8 cellular contexts compared by ENCODE assay signal in the genomic region with DNA sequence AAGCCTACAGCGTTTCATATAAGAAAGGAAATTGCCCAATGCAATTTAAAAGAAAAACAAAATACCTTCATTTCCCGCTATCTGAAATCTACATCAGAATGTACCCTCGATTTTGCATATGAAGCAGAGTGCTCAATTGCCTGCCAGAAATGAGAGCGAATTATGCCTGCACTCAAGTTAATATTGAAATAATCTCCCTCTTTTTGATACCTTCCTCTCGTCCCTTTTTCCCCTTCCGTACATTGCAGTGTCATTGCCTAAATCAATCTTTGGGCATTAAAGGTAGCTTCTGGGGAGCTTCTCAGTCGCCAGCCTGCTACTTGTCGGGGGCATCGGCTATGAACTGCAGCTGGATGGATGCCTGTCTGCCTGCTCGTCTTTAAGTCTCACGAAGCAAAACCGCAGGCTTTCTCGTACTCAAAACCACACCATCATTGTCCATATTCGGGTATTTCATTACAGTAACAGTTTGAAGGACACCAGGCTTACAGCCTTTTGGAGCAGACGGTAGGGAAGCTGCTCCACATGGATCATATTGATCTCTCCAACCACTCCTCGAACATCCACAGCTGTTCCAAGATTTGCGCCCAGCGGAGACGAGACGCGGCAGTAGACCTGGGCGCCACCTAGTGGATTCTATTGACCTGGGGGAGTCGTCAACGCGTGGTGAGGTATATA.
A peak's percentile ranks its signal among the peaks of the same experiment; 100 is the strongest.
DNase-seq lines count a peak whose midpoint lies in the region; ATAC-seq, FAIRE-seq and TF ChIP-seq lines count a peak whose summit lies in the region.

No MANE protein-coding gene starts in this region.

- CTCF ChIA-PET in HCT116 (lab: Charles Lee), result interaction anchor here (0.7 to 4.4 kb wide), 35 partner anchors 8 to 1028 kb away, joined by 3 to 36 read pairs (median 4); no protein-coding TSS in a partner anchor

- RAD21 ChIA-PET in HCT116 (lab: Charles Lee; ENCODE audit: low non-redundant PET in 1 of 2, low total read pairs in 2 of 2, uncharacterized antibody in 2 of 2, unreplicated experiment in 2 of 2), result interaction anchor here (0.7 to 0.9 kb wide), 4 partner anchors 494 to 1022 kb away, joined by 3 to 5 read pairs (median 3); no protein-coding TSS in a partner anchor

- H3K4me2 ChIP-seq in HCT116 (ENCODE audit: low read length) (peak overlapping the region; percentile 82), MM.1S (ENCODE audit: low read depth, low read length) (peak overlapping the region; percentile 95)

- no peaks in the 10 kb centered on the region for H3K9me2 ChIP-seq in HCT116 (ENCODE audit: insufficient read depth)
- H3K9me2 ChIP-seq in MM.1S (replicated peaks; ENCODE audit: insufficient read depth, low read length), result no peaks in the 10 kb centered on the region

- H3K4me3 ChIP-seq in HCT116 (replicated peaks in 1 of 2; ENCODE audit: low read depth in 1 of 2, low read length in 2 of 2) (peak overlapping the region; percentile 25 to 51), MM.1S (ENCODE audit: low read length) (peak overlapping the region; percentile 65), SJSA1 (peak overlapping the region; percentile 22), pancreas (peak overlapping the region in 2 of 4 donors; percentile 12 to 40), tibial artery (peak overlapping the region; percentile 28 to 48)

- H3K9ac ChIP-seq in HCT116 (ENCODE audit: low read length), result no peak overlapping the region
- H3K9ac ChIP-seq in MM.1S (ENCODE audit: low read length), result peak overlapping the region; percentile 6; the same call in 1 of the 2 replicates

- H2AFZ ChIP-seq in HCT116 (ENCODE audit: low read depth, low read length, poor library complexity, severe bottlenecking), result peak overlapping the region; percentile 76
- H2AFZ ChIP-seq in MM.1S (ENCODE audit: low read length), result peak overlapping the region; percentile 69

- no peaks in the 10 kb centered on the region for H3K36me3 Mint-ChIP-seq in glutamatergic neuron (ENCODE audit: unreplicated experiment)

- intact Hi-C loops in HCT116 (cut with micrococcal nuclease) (loop anchor here (5.0 to 10.0 kb wide), 6 partner anchors 121 to 694 kb away; no protein-coding TSS in a partner anchor), pancreas (cut with DNase I) (loop anchor here in 1 of 3 donors (10.0 kb wide), 1 partner anchor 1024 kb away; a partner anchor contains a TSS), tibial artery (cut with DNase I; ENCODE audit: low total_unique reads) (loop anchor here (10.0 kb wide), 1 partner anchor 1034 kb away; a partner anchor contains a TSS)

- H3K27ac Mint-ChIP-seq in glutamatergic neuron (ENCODE audit: unreplicated experiment), result peak overlapping the region; percentile 98

- peak; percentile 79 for TF ChIP-seq RAD21 in HCT116 (IDR thresholded peaks at IDR 0.05; ENCODE audit: low read depth)

- H4K20me1 ChIP-seq in HCT116 (ENCODE audit: insufficient read depth) (no peaks in the 10 kb centered on the region), MM.1S (ENCODE audit: insufficient read depth, low read length) (no peaks in the 10 kb centered on the region)

- BruUV-seq in HCT116 (replicated peaks; lab: Mats Ljungman, UMichigan), result no TSS peak

- peaks cover 23% of the 10 kb centered on the region for H3K4me1 Mint-ChIP-seq in glutamatergic neuron (ENCODE audit: low read depth, unreplicated experiment)

- TF ChIP-seq POLR2A in HCT116 (IDR thresholded peaks at IDR 0.05; ENCODE audit: borderline replicate concordance, extremely low read depth, insufficient read depth, insufficient read length), result no peak

- 3% methylated on average over 25 of the region's 25 CpGs for WGBS in pancreas, 2 donors

- peak overlapping the region; percentile 89 for H3K4me3 Mint-ChIP-seq in glutamatergic neuron (ENCODE audit: unreplicated experiment)

- H3K9me3 ChIP-seq in HCT116 (ENCODE audit: control insufficient read depth in 1 of 2, insufficient read depth in 1 of 2, low read depth in 1 of 2, low read length in 2 of 2) (no peaks in the 10 kb centered on the region), MM.1S (replicated peaks; ENCODE audit: insufficient read depth, low read length) (no peaks in the 10 kb centered on the region), SJSA1 (replicated peaks) (no peaks in the 10 kb centered on the region), pancreas (no peaks in the 10 kb centered on the region), tibial artery (no peaks in the 10 kb centered on the region)

- ATAC-seq in HCT116 (peak; percentile 99), pancreas (peak; percentile 94 to 99 (median 98))

- peaks cover 0 to 8% of the 10 kb centered on the region in 2 experiments; a peak in 2 of 4 replicates for H3K4me1 ChIP-seq in HCT116 (ENCODE audit: control insufficient read depth in 1 of 2, insufficient read depth in 2 of 2, low read length in 2 of 2)
- peaks cover 7% of the 10 kb centered on the region; the same call in 1 of the 2 replicates for H3K4me1 ChIP-seq in MM.1S (ENCODE audit: low read length)
- no peaks in the 10 kb centered on the region; the same call in 1 of the 2 replicates for H3K4me1 ChIP-seq in SJSA1 (replicated peaks)
- peaks cover 0 to 8% (median 3%) of the 10 kb centered on the region in 3 donors for H3K4me1 ChIP-seq in pancreas
- H3K4me1 ChIP-seq in tibial artery, result peaks cover 0 to 13% (median 8%) of the 10 kb centered on the region in 4 donors

- TF ChIP-seq CTCF in HCT116 (IDR thresholded peaks at IDR 0.05 in 2 of 3, conservative IDR thresholded peaks at IDR 0.05 in 1 of 3; ENCODE audit: borderline replicate concordance in 1 of 3, insufficient read depth in 1 of 3, low read depth in 2 of 3, low read length in 2 of 3), result peak; percentile 82 to 94 (median 90); a peak in 5 of 6 replicates
- peak; percentile 91 for TF ChIP-seq CTCF in MM.1S (IDR thresholded peaks at IDR 0.05; ENCODE audit: low read length)
- peak; percentile 85 for TF ChIP-seq CTCF in glutamatergic neuron (IDR thresholded peaks at IDR 0.05; ENCODE audit: partially characterized antibody, unreplicated experiment)
- TF ChIP-seq CTCF in pancreas (IDR thresholded peaks at IDR 0.05), result peak; percentile 53 to 69 (median 62)
- TF ChIP-seq CTCF in tibial artery (IDR thresholded peaks at IDR 0.05), result peak; percentile 55 to 74

- DNase-seq in GF-D8 (lab: John Stamatoyannopoulos, UW) (peak; percentile 5), HCT116 (ENCODE audit: low read depth, low spot score) (peak; percentile 68), MM.1S (peak; percentile 77), SJSA1 (ENCODE audit: low read depth in 1 of 2, low spot score in 2 of 2) (peak; percentile 75 to 78), glutamatergic neuron (peak; percentile 91), pancreas (peak; percentile 58 to 85 (median 76)), tibial artery (peak; percentile 64 to 81)
- peak; percentile 74 for DNase-seq in activated naive CD4-positive, alpha-beta T cell treated with Interleukin-2 at 50 U/mL for 16 hours

- H3K79me2 ChIP-seq in HCT116 (ENCODE audit: insufficient read depth, low read length), result no peaks in the 10 kb centered on the region
- no peaks in the 10 kb centered on the region for H3K79me2 ChIP-seq in MM.1S (ENCODE audit: low read length)

- H3K27ac ChIP-seq in HCT116 (ENCODE audit: low read depth, low read length) (no peak overlapping the region), MM.1S (ENCODE audit: low read length) (no peak overlapping the region), SJSA1 (no peak overlapping the region), pancreas (no peak overlapping the region), tibial artery (no peak overlapping the region)

- peaks cover 5% of the 10 kb centered on the region for H3K9me3 Mint-ChIP-seq in glutamatergic neuron (ENCODE audit: unreplicated experiment)

- no peaks in the 10 kb centered on the region for H3K36me3 ChIP-seq in HCT116 (ENCODE audit: control insufficient read depth in 1 of 2, insufficient read depth in 2 of 2, low read length in 2 of 2)
- H3K36me3 ChIP-seq in MM.1S (replicated peaks; ENCODE audit: insufficient read depth, low read length), result no peaks in the 10 kb centered on the region
- H3K36me3 ChIP-seq in SJSA1, result no peaks in the 10 kb centered on the region
- H3K36me3 ChIP-seq in pancreas, result no peaks in the 10 kb centered on the region
- H3K36me3 ChIP-seq in tibial artery, result no peaks in the 10 kb centered on the region

- POLR2A ChIA-PET in HCT116 (lab: Charles Lee), result interaction anchor here (1.0 to 1.3 kb wide), 3 partner anchors 24 to 1021 kb away, joined by 3 to 4 read pairs (median 3); no protein-coding TSS in a partner anchor

- peaks cover 6% of the 10 kb centered on the region for H3K27me3 Mint-ChIP-seq in glutamatergic neuron (ENCODE audit: unreplicated experiment)

- peak; percentile 75 for FAIRE-seq in pancreas (lab: Jason Lieb, UNC)

- H3K27me3 ChIP-seq in HCT116 (ENCODE audit: insufficient read depth, low read length), result no peaks in the 10 kb centered on the region
- H3K27me3 ChIP-seq in MM.1S (replicated peaks; ENCODE audit: insufficient read depth, low read length), result 0 out of 2 replicates have a peak, but pooled peaks cover 6% of the 10 kb centered on the region
- peaks cover 8% of the 10 kb centered on the region; the same call in 1 of the 2 replicates for H3K27me3 ChIP-seq in SJSA1 (replicated peaks)
- peaks cover 3 to 43% (median 8%) of the 10 kb centered on the region in 4 donors for H3K27me3 ChIP-seq in pancreas
- peaks cover 0 to 41% of the 10 kb centered on the region in 2 donors for H3K27me3 ChIP-seq in tibial artery

- H3F3A ChIP-seq in MM.1S (ENCODE audit: insufficient read depth, low read length), result no peaks in the 10 kb centered on the region

TF ChIP-seq in HCT116, 20 proteins besides CTCF, POLR2A, EP300 and RAD21 (continues in another document):
- TF ChIP-seq SIN3A (IDR thresholded peaks at IDR 0.05; ENCODE audit: low read depth), result no peak
- no peak for TF ChIP-seq EZH2 (IDR thresholded peaks at IDR 0.05)
- TF ChIP-seq POLR2AphosphoS5 (IDR thresholded peaks at IDR 0.05; ENCODE audit: low read depth, low read length), result no peak
- no peak for TF ChIP-seq EGR1 (IDR thresholded peaks at IDR 0.05; ENCODE audit: low read depth)
- TF ChIP-seq ZFX (IDR thresholded peaks at IDR 0.05), result no peak
- no peak for TF ChIP-seq TCF7L2 (IDR thresholded peaks at IDR 0.05; ENCODE audit: borderline replicate concordance, extremely low read depth, insufficient read depth, insufficient read length)
- TF ChIP-seq EZH2phosphoT487 (IDR thresholded peaks at IDR 0.05; ENCODE audit: borderline replicate concordance), result no peak

Comparison
In these comparisons a context has a peak if more than half of its experiments do, and no peak if none do; other contexts are left out.
1. DNase-seq: peak in every context shown above with its lines; median percentile 91 in glutamatergic neuron; 77 in MM.1S; 76 in SJSA1; 76 in pancreas; 74 in activated naive CD4-positive, alpha-beta T cell treated with Interleukin-2 at 50 U/mL for 16 hours; 72 in tibial artery; 68 in HCT116; 5 in GF-D8.